Comparison of ENCODE assay signal across 8 cellular contexts in the genomic region with DNA sequence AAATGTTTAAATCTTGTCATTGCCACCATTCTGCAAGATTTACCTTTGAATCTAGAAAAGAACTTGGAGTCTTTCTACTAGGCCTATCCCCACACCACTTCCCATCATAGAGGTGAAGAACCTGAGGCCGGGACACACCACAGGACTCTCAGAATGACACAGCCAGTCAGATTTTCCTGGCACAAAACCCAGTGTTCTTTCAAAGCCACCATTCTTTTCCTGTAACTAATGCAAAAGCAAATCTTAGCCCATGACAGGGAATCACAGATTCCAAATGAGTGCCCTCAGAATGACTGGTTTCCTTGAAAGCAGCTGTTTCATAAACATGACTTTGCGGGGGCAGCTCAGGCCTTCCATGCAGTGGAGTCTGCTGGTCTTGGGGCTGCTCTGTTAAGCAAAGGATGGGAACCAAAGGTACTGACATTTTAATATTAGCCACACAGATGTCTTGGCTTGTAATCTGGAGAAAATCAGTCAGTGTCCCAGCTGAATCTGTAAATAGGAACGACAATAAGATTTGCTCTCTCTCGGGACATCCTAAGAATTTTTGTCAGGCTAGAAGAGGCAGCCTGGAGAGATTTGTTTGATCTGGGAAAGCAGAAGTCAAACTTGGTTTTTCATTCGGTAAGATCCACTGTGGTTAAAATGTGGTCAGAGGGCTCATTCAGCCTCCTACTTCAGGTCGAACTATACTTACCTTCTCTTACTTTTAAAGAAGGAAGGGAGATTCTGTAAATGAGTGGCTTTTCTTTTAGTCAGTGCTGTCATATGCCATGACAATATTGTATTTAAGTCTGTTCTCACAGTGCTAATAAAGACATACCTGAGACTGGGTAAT.
DNase-seq lines count a peak whose midpoint lies in the region; ATAC-seq and TF ChIP-seq lines count a peak whose summit lies in the region.

No MANE protein-coding gene starts in this region.

- peaks cover 15 to 23% (median 22%) of the 10 kb centered on the region in 10 experiments; a peak in 19 of 20 replicates for H3K4me1 ChIP-seq in BLaER1 treated with 17β-estradiol and CSF1 and Interleukin-3, amounts not matched to agents 10 nM and 100 nM
- H3K4me1 ChIP-seq in mucosa of descending colon (ENCODE audit: low read depth) (no peaks in the 10 kb centered on the region), gastrocnemius medialis (peaks cover 3 to 4% of the 10 kb centered on the region in 2 donors)

- H3K36me3 ChIP-seq in BLaER1 treated with 17β-estradiol and CSF1 and Interleukin-3, amounts not matched to agents 10 nM and 100 nM = no peaks in the 10 kb centered on the region
- H3K36me3 ChIP-seq in mucosa of descending colon (ENCODE audit: low read depth) (no peaks in the 10 kb centered on the region), gastrocnemius medialis (no peaks in the 10 kb centered on the region)

- CTCF ChIA-PET in RWPE1 (lab: Yijun Ruan, JAX) = interaction anchor here (0.7 kb wide), 1 partner anchor 190 kb away, joined by 3 read pairs; no protein-coding TSS in a partner anchor

- in situ Hi-C loops in gastrocnemius medialis (cut with MboI; ENCODE audit: low sequenced_read_pairs in 4 of 4) = loop anchor here in 2 of 4 donors (10.0 to 25.0 kb wide), 3 partner anchors 308 to 333 kb away; no protein-coding TSS in a partner anchor

- no peak for TF ChIP-seq CTCF in dorsolateral prefrontal cortex (IDR thresholded peaks at IDR 0.05 in 54 of 56, conservative IDR thresholded peaks at IDR 0.05 in 2 of 56; ENCODE audit: low read depth in 1 of 56, partially characterized antibody in 56 of 56)
- no peak for TF ChIP-seq CTCF in RWPE1 (conservative IDR thresholded peaks at IDR 0.05; ENCODE audit: low read depth)
- TF ChIP-seq CTCF in mucosa of descending colon (IDR thresholded peaks at IDR 0.05) = no peak
- no peak for TF ChIP-seq CTCF in gastrocnemius medialis (IDR thresholded peaks at IDR 0.05 in 4 of 5, conservative IDR thresholded peaks at IDR 0.05 in 1 of 5)

- no peak overlapping the region for H3K9ac ChIP-seq in BLaER1 treated with 17β-estradiol and CSF1 and Interleukin-3, amounts not matched to agents 10 nM and 100 nM

- H3K4me2 ChIP-seq in BLaER1 treated with 17β-estradiol and CSF1 and Interleukin-3, amounts not matched to agents 10 nM and 100 nM = peak overlapping the region in 10 of 11 experiments; percentile 16 to 55 (median 40); a peak in 18 of 22 replicates

- ATAC-seq in GM19467 (IDR thresholded peaks at IDR 0.05; ENCODE audit: unreplicated experiment) (peak; percentile 51), HG03571 (IDR thresholded peaks at IDR 0.05; ENCODE audit: unreplicated experiment) (peak; percentile 64), mucosa of descending colon (no peak), gastrocnemius medialis (no peak)

- no peak overlapping the region for H3K27ac ChIP-seq in BLaER1 treated with 17β-estradiol and CSF1 and Interleukin-3, amounts not matched to agents 10 nM and 100 nM
- H3K27ac ChIP-seq in dorsolateral prefrontal cortex (peak overlapping the region in 30 of 59 donors; percentile 2 to 71 (median 44)), RWPE1 (no peak overlapping the region), gastrocnemius medialis (peak overlapping the region in 2 of 4 donors; percentile 16 to 23)

- no peak for DNase-seq in dorsolateral prefrontal cortex
- no peak for DNase-seq in RWPE1 (ENCODE audit: low spot score)
- DNase-seq in mucosa of descending colon = no peak
- DNase-seq in 8988T = no peak
- no peak for DNase-seq in gastrocnemius medialis

- no peak overlapping the region for H3K4me3 ChIP-seq in BLaER1 treated with 17β-estradiol and CSF1 and Interleukin-3, amounts not matched to agents 10 nM and 100 nM
- H3K4me3 ChIP-seq in dorsolateral prefrontal cortex (no peak overlapping the region), mucosa of descending colon (no peak overlapping the region), gastrocnemius medialis (no peak overlapping the region)

- H3K27me3 ChIP-seq in BLaER1 treated with 17β-estradiol and CSF1 and Interleukin-3, amounts not matched to agents 10 nM and 100 nM = no peaks in the 10 kb centered on the region
- H3K27me3 ChIP-seq in dorsolateral prefrontal cortex (no peaks in the 10 kb centered on the region), gastrocnemius medialis (no peaks in the 10 kb centered on the region)

- intact Hi-C loops in dorsolateral prefrontal cortex (cut with DNase I) (loop anchor here in 1 of 2 donors (10.0 kb wide), 1 partner anchor 250 kb away; no protein-coding TSS in a partner anchor), mucosa of descending colon (cut with DNase I, micrococcal nuclease) (no loop called here), gastrocnemius medialis (cut with DNase I; ENCODE audit: low total_unique reads) (no loop called here)

- no peak for TF ChIP-seq POLR2A in gastrocnemius medialis (IDR thresholded peaks at IDR 0.05)

- POLR2A ChIA-PET in RWPE1 (lab: Yijun Ruan, JAX; ENCODE audit: low non-redundant PET) = no interaction called here

- no peaks in the 10 kb centered on the region for H3K9me3 ChIP-seq in BLaER1 treated with 17β-estradiol and CSF1 and Interleukin-3, amounts not matched to agents 10 nM and 100 nM (replicated peaks in 1 of 11)
- H3K9me3 ChIP-seq in mucosa of descending colon (no peaks in the 10 kb centered on the region), gastrocnemius medialis (no peaks in the 10 kb centered on the region)

- H4K20me1 ChIP-seq in BLaER1 treated with 17β-estradiol and CSF1 and Interleukin-3, amounts not matched to agents 10 nM and 100 nM = no peaks in the 10 kb centered on the region

Comparison
In these comparisons a context has a peak if more than half of its experiments do, and no peak if none do; other contexts are left out.
1. H3K27ac ChIP-seq: peak in dorsolateral prefrontal cortex (30 of 59); none in BLaER1 treated with 17β-estradiol and CSF1 and Interleukin-3, amounts not matched to agents 10 nM and 100 nM (0 of 11) and RWPE1 (single experiment).
2. ATAC-seq: peak in GM19467 (single experiment) and HG03571 (single experiment); none in mucosa of descending colon (single experiment) and gastrocnemius medialis (0 of 2).